In the genomic region with DNA sequence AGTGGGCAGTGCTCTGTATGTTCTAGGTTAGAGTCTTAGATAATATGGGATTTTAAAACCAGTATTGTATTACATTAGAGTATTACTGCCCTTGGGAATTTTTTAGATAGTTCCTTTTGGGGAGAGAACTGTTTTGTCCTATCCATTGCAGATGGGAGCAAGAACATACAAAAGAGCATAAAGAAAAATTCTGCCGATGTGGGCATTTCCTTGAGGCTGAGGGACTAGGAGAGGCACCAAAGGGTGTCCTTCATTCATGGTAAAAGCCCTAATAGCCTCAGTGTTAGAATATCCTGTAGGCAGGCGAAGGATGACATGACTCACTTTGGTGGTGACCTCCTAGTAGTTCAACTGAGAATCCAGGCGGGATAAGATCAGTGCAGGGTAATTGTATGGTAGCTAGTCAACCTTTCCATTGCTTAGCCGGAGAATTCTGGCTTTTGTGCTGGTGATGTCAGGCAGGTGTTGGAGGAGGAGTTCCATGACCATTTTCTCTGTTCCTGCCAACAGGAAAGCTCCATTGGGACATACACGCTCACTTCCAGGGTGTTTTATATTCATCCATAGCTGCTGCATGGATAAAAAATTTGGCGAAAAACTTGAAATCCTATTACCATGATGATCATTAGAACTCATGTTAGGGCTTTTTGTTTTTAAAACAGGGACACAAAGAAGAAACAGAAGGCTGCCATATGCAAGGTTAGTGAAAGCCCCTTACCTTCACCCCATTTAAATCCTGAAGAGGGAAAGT, we compare ENCODE assay signal across 16 cellular contexts. TPM values are rescaled to one million over a fixed set of nuclear protein-coding genes. Genes with fewer than 3 reads are reported as not detected.
A peak's percentile ranks its signal among the peaks of the same experiment; 100 is the strongest.
DNase-seq lines count a peak whose midpoint lies in the region; ATAC-seq and TF ChIP-seq lines count a peak whose summit lies in the region.
"Had no signal": no experiment of that assay in that cellular context is flagged by ENCODE, and none has a peak within 500 bp of the region (broad histone marks: within the 10 kb centered on the region; RNA-seq: fewer than 3 reads in every experiment).

No MANE protein-coding gene starts in this region.

- H3K4me2 ChIP-seq in GM23248 (ENCODE audit: unreplicated experiment) = no peak overlapping the region

- H3K4me1 ChIP-seq in GM23248 (ENCODE audit: insufficient read depth) (peaks cover 51% of the 10 kb centered on the region), RWPE2 (ENCODE audit: insufficient read depth, poor library complexity, severe bottlenecking) (peaks cover 67% of the 10 kb centered on the region)
- H3K4me1 ChIP-seq: prostate gland had no signal

- 78 to 85% methylated on average over 6 of the region's 6 CpGs for WGBS in GM23248 (ENCODE audit: low coverage in 1 of 2, low lambda C conversion rate in 2 of 2, missing lambda C conversion rate in 2 of 2), 2 experiments

- H3K4me3 ChIP-seq in GM23248 = no peak overlapping the region
- H3K4me3 ChIP-seq in RWPE2 (ENCODE audit: severe bottlenecking) = no peak overlapping the region
- no peak overlapping the region for H3K4me3 ChIP-seq in epithelial cell of esophagus (ENCODE audit: low read length)
- H3K4me3 ChIP-seq: gastrocnemius medialis, HAP-1, prostate gland, thoracic aorta had no signal

- in situ Hi-C loops in GM23248 (cut with MboI) = no loop called here

- peak overlapping the region; percentile 4; the same call in 1 of the 2 replicates for H3K27ac ChIP-seq in GM23248
- H3K27ac ChIP-seq in RWPE2 (ENCODE audit: poor library complexity, severe bottlenecking) = peak overlapping the region; percentile 95
- H3K27ac ChIP-seq: prostate gland, thoracic aorta had no signal

- H3F3A ChIP-seq in GM23248 (ENCODE audit: insufficient read depth) = peaks cover 19% of the 10 kb centered on the region

- H3K9ac ChIP-seq in GM23248 = no peak overlapping the region

- no peaks in the 10 kb centered on the region for H4K20me1 ChIP-seq in GM23248 (ENCODE audit: insufficient read depth)

- H3K9me2 ChIP-seq in GM23248 (ENCODE audit: insufficient read depth) = no peaks in the 10 kb centered on the region

- ATAC-seq in RWPE2 (ENCODE audit: low read depth) = peak; percentile 41
- ATAC-seq: activated CD8-positive, alpha-beta T cell treated with anti-CD3 and anti-CD28 coated beads, Interleukin-2, amount 10 ng/mL, durations not matched to agents 7 days and 5 days had no signal

- DNase-seq in GM23248 = peak; percentile 79
- DNase-seq in RWPE2 (ENCODE audit: low spot score) = no peak
- DNase-seq in epithelial cell of esophagus (ENCODE audit: low read depth) = peak; percentile 55
- peak; percentile 79 to 92 for DNase-seq in lung microvascular endothelial cell (ENCODE audit: low read depth in 2 of 2)
- DNase-seq in NCI-H748 (lab: John Stamatoyannopoulos, UW; ENCODE audit: unreplicated experiment) = no peak
- DNase-seq in HK-2 (ENCODE audit: unreplicated experiment) = no peak
- no peak for DNase-seq in GDM1 (lab: John Stamatoyannopoulos, UW)
- no peak for DNase-seq in NCI-H2196 (lab: John Stamatoyannopoulos, UW; ENCODE audit: unreplicated experiment)
- DNase-seq: activated CD8-positive, alpha-beta T cell treated with anti-CD3 and anti-CD28 coated beads, Interleukin-2, amount 10 ng/mL, durations not matched to agents 7 days and 5 days; effector CD8-positive, alpha-beta T cell; NCI-H526 treated with DMSO at 0.1 percent for 48 hours; stimulated activated CD4-positive, alpha-beta T cell treated with anti-CD3 and anti-CD28 coated beads, Interleukin-15, amount 100 ng/mL, for 24 hours had no signal

- no peak for TF ChIP-seq CTCF in RWPE2 (IDR thresholded peaks at IDR 0.05; ENCODE audit: poor library complexity, severe bottlenecking)
- no peak for TF ChIP-seq CTCF in epithelial cell of esophagus (IDR thresholded peaks at IDR 0.05; ENCODE audit: insufficient read depth, low read depth, low read length, missing control alignments)

- peaks cover 90% of the 10 kb centered on the region for H3K79me2 ChIP-seq in GM23248 (ENCODE audit: insufficient read depth)

- H3K27me3 ChIP-seq in GM23248 (replicated peaks; ENCODE audit: insufficient read depth) (no peaks in the 10 kb centered on the region), RWPE2 (ENCODE audit: insufficient read depth, poor library complexity, severe bottlenecking) (no peaks in the 10 kb centered on the region)
- H3K27me3 ChIP-seq: gastrocnemius medialis had no signal

- no peak overlapping the region for H2AFZ ChIP-seq in GM23248

- H3K36me3 ChIP-seq in GM23248 (ENCODE audit: low read depth) = no peaks in the 10 kb centered on the region
- H3K36me3 ChIP-seq in RWPE2 (ENCODE audit: low read depth) = no peaks in the 10 kb centered on the region; the same call in 1 of the 2 replicates
- H3K36me3 ChIP-seq: gastrocnemius medialis, HAP-1, prostate gland, thoracic aorta had no signal

- H3K9me3 ChIP-seq in GM23248 (ENCODE audit: low read depth) (no peaks in the 10 kb centered on the region), RWPE2 (ENCODE audit: severe bottlenecking) (no peaks in the 10 kb centered on the region)
- H3K9me3 ChIP-seq: gastrocnemius medialis, HAP-1, prostate gland, thoracic aorta had no signal

RNA-seq across cellular contexts. Expression of a gene that starts 28.1 kb away (rescaled TPM):
- 66.3 and 73.8 TPM in 2 replicates for total RNA-seq in GM23248 (2014; rRNA removed; shearing (Covaris generic))
- 45.2 and 47.5 TPM in 2 replicates for polyA plus RNA-seq in GM23248 (2016; fragmentation: Nextera tagmentation; extraction: Ambion mirVana)
- 119 and 128 TPM in 2 replicates for total RNA-seq in lung microvascular endothelial cell

Comparison
In these comparisons a context has a peak if more than half of its experiments do, and no peak if none do; other contexts are left out.
1. DNase-seq: peak in GM23248 (single experiment), epithelial cell of esophagus (single experiment) and lung microvascular endothelial cell (2 of 2); none in RWPE2 (single experiment), NCI-H748 (single experiment), HK-2 (single experiment), GDM1 (single experiment) and NCI-H2196 (single experiment).